Comparison of ENCODE assay signal across 16 cellular contexts in genomic region chr1:74857676-74858075, GRCh38.
DNase-seq lines count a peak whose midpoint lies in the region; ATAC-seq lines count a peak whose summit lies in the region.
"Had no signal": no experiment of that assay in that cellular context is flagged by ENCODE, and none has a peak within 500 bp of the region (broad histone marks: within the 10 kb centered on the region; RNA-seq: fewer than 3 reads in every experiment).

No MANE protein-coding gene starts in this region.

- ATAC-seq in GM18519 (IDR thresholded peaks at IDR 0.05; ENCODE audit: low FRiP score, unreplicated experiment): peak; percentile 29
- ATAC-seq in GM21381 (IDR thresholded peaks at IDR 0.05; ENCODE audit: unreplicated experiment): peak; percentile 24
- ATAC-seq in HG02840 (IDR thresholded peaks at IDR 0.05; ENCODE audit: low FRiP score, unreplicated experiment): peak; percentile 32
- peak; percentile 14 for ATAC-seq in HG03565 (IDR thresholded peaks at IDR 0.05; ENCODE audit: unreplicated experiment)
- ATAC-seq in activated CD4-positive, CD25-positive, alpha-beta regulatory T cell treated with anti-CD3 and anti-CD28 coated beads, Interleukin-2, amount 50 U/mL, for 24 hours: no peak
- ATAC-seq in GM19397 (IDR thresholded peaks at IDR 0.05; ENCODE audit: unreplicated experiment): no peak
- ATAC-seq in left lobe of liver: no peak
- no peak for ATAC-seq in GM21825 (IDR thresholded peaks at IDR 0.05; ENCODE audit: unreplicated experiment)
- ATAC-seq: body of pancreas had no signal

- no peak for DNase-seq in left lobe of liver (ENCODE audit: low spot score)
- DNase-seq: activated CD4-positive, alpha-beta T cell treated with anti-CD3 and anti-CD28 coated beads, Interleukin-2, amount 10 ng/mL, durations not matched to agents 24 days and 14 days; activated T-cell treated with anti-CD3 and anti-CD28 coated beads, Interleukin-2, amount 50 U/mL, for 1 hour; body of pancreas; COR-L47; dermis blood vessel endothelial cell; KG1; NCI-H1436; T1000 had no signal

Comparison
In these comparisons a context has a peak if more than half of its experiments do, and no peak if none do; other contexts are left out.
1. ATAC-seq: peak in GM18519 (single experiment), GM21381 (single experiment), HG02840 (single experiment) and HG03565 (single experiment); none in activated CD4-positive, CD25-positive, alpha-beta regulatory T cell treated with anti-CD3 and anti-CD28 coated beads, Interleukin-2, amount 50 U/mL, for 24 hours (0 of 2), GM19397 (single experiment), left lobe of liver (single experiment) and GM21825 (single experiment).